In genomic region chr5:80187274-80187673, GRCh38 we compare ENCODE assay signal across 12 cellular contexts.
DNase-seq lines count a peak whose midpoint lies in the region; ATAC-seq, FAIRE-seq and TF ChIP-seq lines count a peak whose summit lies in the region.
"Had no signal": no experiment of that assay in that cellular context is flagged by ENCODE, and none has a peak within 500 bp of the region (broad histone marks: within the 10 kb centered on the region; RNA-seq: fewer than 3 reads in every experiment).

No MANE protein-coding gene starts in this region.

- TF ChIP-seq EP300 in esophagus muscularis mucosa (IDR thresholded peaks at IDR 0.05) = no peak

- intact Hi-C loops in esophagus muscularis mucosa (cut with DNase I) = no loop called here

- TF ChIP-seq CTCF in LNCaP clone FGC (IDR thresholded peaks at IDR 0.05; ENCODE audit: control insufficient read depth, extremely low read depth, insufficient read depth) = no peak
- no peak for TF ChIP-seq CTCF in bronchial epithelial cell (IDR thresholded peaks at IDR 0.05; ENCODE audit: insufficient read depth, low read length, severe bottlenecking)
- no peak for TF ChIP-seq CTCF in progenitor cell of endocrine pancreas (IDR thresholded peaks at IDR 0.05; ENCODE audit: unreplicated experiment)
- TF ChIP-seq CTCF in esophagus muscularis mucosa (IDR thresholded peaks at IDR 0.05) = no peak

- H3K27me3 ChIP-seq in bronchial epithelial cell (ENCODE audit: control insufficient read depth, insufficient read depth, low read length) (no peaks in the 10 kb centered on the region), esophagus muscularis mucosa (no peaks in the 10 kb centered on the region)
- H3K27me3 ChIP-seq: vagina had no signal

- H3K36me3 Mint-ChIP-seq in progenitor cell of endocrine pancreas (ENCODE audit: insufficient read depth) = peaks cover 16% of the 10 kb centered on the region

- peaks cover 76% of the 10 kb centered on the region for H3K4me1 Mint-ChIP-seq in progenitor cell of endocrine pancreas (ENCODE audit: low read depth)

- ATAC-seq in GM19452 (IDR thresholded peaks at IDR 0.05; ENCODE audit: unreplicated experiment) = no peak

- H3K4me3 ChIP-seq in LNCaP clone FGC (ENCODE audit: low read depth, low read length) (peak overlapping the region; percentile 12), bronchial epithelial cell (ENCODE audit: low read depth, low read length) (no peak overlapping the region), esophagus muscularis mucosa (no peak overlapping the region)
- H3K4me3 ChIP-seq: vagina had no signal

- H3K27me3 Mint-ChIP-seq in progenitor cell of endocrine pancreas = no peaks in the 10 kb centered on the region

- FAIRE-seq in bronchial epithelial cell (lab: Jason Lieb, UNC) = no peak

- no peak for TF ChIP-seq POLR2A in esophagus muscularis mucosa (IDR thresholded peaks at IDR 0.05; ENCODE audit: low read depth)

- H3K9me3 Mint-ChIP-seq in progenitor cell of endocrine pancreas (ENCODE audit: low read depth) = no peaks in the 10 kb centered on the region

- H3K36me3 ChIP-seq in bronchial epithelial cell (ENCODE audit: control insufficient read depth, insufficient read depth, low read length) (no peaks in the 10 kb centered on the region), esophagus muscularis mucosa (no peaks in the 10 kb centered on the region)
- H3K36me3 ChIP-seq: vagina had no signal

- H3K9me3 ChIP-seq in esophagus muscularis mucosa = no peaks in the 10 kb centered on the region
- H3K9me3 ChIP-seq: vagina had no signal

- peak overlapping the region; percentile 95 for H3K27ac Mint-ChIP-seq in progenitor cell of endocrine pancreas

- no peak overlapping the region for H3K4me3 Mint-ChIP-seq in progenitor cell of endocrine pancreas (ENCODE audit: low read depth)

- H3K4me1 ChIP-seq in esophagus muscularis mucosa = peaks cover 23 to 30% (median 26%) of the 10 kb centered on the region in 4 donors

- DNase-seq in NCI-H510A treated with DMSO at 0.1 percent for 48 hours (lab: John Stamatoyannopoulos, UW) (peak; percentile 22), NCI-H510A (lab: John Stamatoyannopoulos, UW) (no peak), LNCaP clone FGC (ENCODE audit: low read depth) (peak; percentile 43), bronchial epithelial cell (ENCODE audit: low read depth) (peak; percentile 17), progenitor cell of endocrine pancreas (ENCODE audit: low spot score, unreplicated experiment) (no peak), inferior parietal cortex (ENCODE audit: extremely low spot score) (no peak), esophagus muscularis mucosa (ENCODE audit: extremely low spot score) (no peak)
- DNase-seq: activated CD4-positive, CD25-positive, alpha-beta regulatory T cell; stimulated activated CD4-positive, alpha-beta T cell treated with anti-CD3 and anti-CD28 coated beads, Interleukin-2, amount 100 ng/mL, for 24 hours had no signal

- H3K27ac ChIP-seq in esophagus muscularis mucosa (replicated peaks in 1 of 4) = no peak overlapping the region
- H3K27ac ChIP-seq: KMS-11, vagina had no signal

Comparison
In these comparisons a context has a peak if more than half of its experiments do, and no peak if none do; other contexts are left out.
1. DNase-seq: peak in NCI-H510A treated with DMSO at 0.1 percent for 48 hours (single experiment), LNCaP clone FGC (single experiment) and bronchial epithelial cell (single experiment); none in NCI-H510A (single experiment), progenitor cell of endocrine pancreas (single experiment), inferior parietal cortex (single experiment) and esophagus muscularis mucosa (single experiment).